ENCODE assay signal across 8 cellular contexts in genomic region chr1:109983380-109984189, GRCh38. TPM values are rescaled to one million over a fixed set of nuclear protein-coding genes. Genes with fewer than 3 reads are reported as not detected.
DNase-seq lines count a peak whose midpoint lies in the region; ATAC-seq and TF ChIP-seq lines count a peak whose summit lies in the region.

No MANE protein-coding gene starts in this region.

- H3K18ac ChIP-seq in mesendoderm (ENCODE audit: low read length) = no peak overlapping the region

- H3K9ac ChIP-seq in mesendoderm (ENCODE audit: low read length) = peak overlapping the region; percentile 48

- H2BK5ac ChIP-seq in mesendoderm (ENCODE audit: low read length) = no peak overlapping the region

- peaks cover 14% of the 10 kb centered on the region for H3K79me1 ChIP-seq in mesendoderm (ENCODE audit: low read length)

- CTCF ChIA-PET in activated CD4-positive, alpha-beta T cell treated with anti-CD3 and anti-CD28 coated beads, Interleukin-2, amount 10 ng/mL, durations not matched to agents 7 days and 5 days (lab: Charles Lee) = interaction anchor here (0.6 to 12.9 kb wide), 47 partner anchors 8 to 897 kb away, joined by 3 to 475 read pairs (median 5); partner anchors contain the start of genes AMPD2, EPS8L3, GNAI3 and GNAT2

- no peak overlapping the region for H3K27ac ChIP-seq in mesendoderm (ENCODE audit: low read depth, low read length)
- peak overlapping the region; percentile 94 to 97 for H3K27ac ChIP-seq in tibial artery

- no peaks in the 10 kb centered on the region for H3K9me3 ChIP-seq in tibial artery

- H2BK15ac ChIP-seq in mesendoderm (replicated peaks; ENCODE audit: low read depth) = no peak overlapping the region

- H3K23ac ChIP-seq in mesendoderm (ENCODE audit: low read length) = no peak overlapping the region

- TF ChIP-seq CTCF in tibial artery (IDR thresholded peaks at IDR 0.05) = no peak

- H3K4me3 ChIP-seq in mesendoderm (ENCODE audit: low read length) (no peak overlapping the region), tibial artery (no peak overlapping the region)

- no peak overlapping the region for H3K4me2 ChIP-seq in mesendoderm (ENCODE audit: low read length)

- no CpG with 5 or more reads among the region's 5 CpGs for WGBS in mesendoderm (ENCODE audit: extremely low coverage, insufficient coverage, low lambda C conversion rate)

- no peak overlapping the region for H4K5ac ChIP-seq in mesendoderm (ENCODE audit: low read length)

- no peak overlapping the region for H3K4ac ChIP-seq in mesendoderm (ENCODE audit: low read depth, low read length)

- intact Hi-C loops in tibial artery (cut with DNase I; ENCODE audit: low total_unique reads) = loop anchor here (1.0 to 10.0 kb wide), 3 partner anchors 206 to 439 kb away; partner anchors contain the start of gene GNAI3

- POLR2A ChIA-PET in activated CD4-positive, alpha-beta T cell treated with anti-CD3 and anti-CD28 coated beads, Interleukin-2, amount 10 ng/mL, durations not matched to agents 7 days and 5 days (lab: Charles Lee) = interaction anchor here (1.6 to 1.8 kb wide), 2 partner anchors 207 to 209 kb away, joined by 5 to 10 read pairs; no protein-coding TSS in a partner anchor

- H3K56ac ChIP-seq in mesendoderm (ENCODE audit: low read length) = peak overlapping the region; percentile 63

- H2BK120ac ChIP-seq in mesendoderm (ENCODE audit: low read depth, low read length) = no peak overlapping the region

- H3K27me3 Mint-ChIP-seq in activated CD4-positive, alpha-beta T cell treated with anti-CD3 and anti-CD28 coated beads, Interleukin-2, amount 10 ng/mL, durations not matched to agents 7 days and 5 days = peaks cover 8% of the 10 kb centered on the region
- peaks cover 13% of the 10 kb centered on the region for H3K27me3 Mint-ChIP-seq in central memory CD8-positive, alpha-beta T cell

- no peak for DNase-seq in activated CD4-positive, alpha-beta T cell treated with anti-CD3 and anti-CD28 coated beads, Interleukin-2, amount 10 ng/mL, durations not matched to agents 7 days and 5 days
- DNase-seq in activated CD4-positive, alpha-beta T cell treated with anti-CD3 and anti-CD28 coated beads for 1 hour = no peak
- no peak for DNase-seq in central memory CD8-positive, alpha-beta T cell (ENCODE audit: low spot score in 2 of 2)
- DNase-seq in mesendoderm = no peak
- peak in 1 of 2 donors; percentile 47 for DNase-seq in tibial artery
- DNase-seq in DMS79 treated with DMSO at 0.1 percent for 48 hours (lab: John Stamatoyannopoulos, UW) = no peak

- H3K4me1 ChIP-seq in mesendoderm (ENCODE audit: control insufficient read depth, low read depth, low read length) = peaks cover 6% of the 10 kb centered on the region
- H3K4me1 ChIP-seq in tibial artery = peaks cover 4 to 60% (median 36%) of the 10 kb centered on the region in 4 donors

- peak overlapping the region; percentile 7 for H2AK5ac ChIP-seq in mesendoderm (ENCODE audit: low read length)

- H3K36me3 Mint-ChIP-seq in activated CD4-positive, alpha-beta T cell treated with anti-CD3 and anti-CD28 coated beads, Interleukin-2, amount 10 ng/mL, durations not matched to agents 7 days and 5 days (ENCODE audit: low read depth) = peaks cover 3% of the 10 kb centered on the region
- peaks cover 9% of the 10 kb centered on the region for H3K36me3 Mint-ChIP-seq in central memory CD8-positive, alpha-beta T cell (ENCODE audit: insufficient read depth)

- H3K4me1 Mint-ChIP-seq in activated CD4-positive, alpha-beta T cell treated with anti-CD3 and anti-CD28 coated beads, Interleukin-2, amount 10 ng/mL, durations not matched to agents 7 days and 5 days = peaks cover 39% of the 10 kb centered on the region
- peaks cover 37% of the 10 kb centered on the region for H3K4me1 Mint-ChIP-seq in central memory CD8-positive, alpha-beta T cell

- H3K36me3 ChIP-seq in mesendoderm (ENCODE audit: control insufficient read depth, insufficient read depth, low read length) (no peaks in the 10 kb centered on the region), tibial artery (no peaks in the 10 kb centered on the region)

- peaks cover 33% of the 10 kb centered on the region for H3K79me2 ChIP-seq in mesendoderm (ENCODE audit: control insufficient read depth, insufficient read depth, low read length)

- no peaks in the 10 kb centered on the region for H3K9me3 Mint-ChIP-seq in activated CD4-positive, alpha-beta T cell treated with anti-CD3 and anti-CD28 coated beads, Interleukin-2, amount 10 ng/mL, durations not matched to agents 7 days and 5 days
- no peaks in the 10 kb centered on the region for H3K9me3 Mint-ChIP-seq in central memory CD8-positive, alpha-beta T cell

- H3K4me3 Mint-ChIP-seq in activated CD4-positive, alpha-beta T cell treated with anti-CD3 and anti-CD28 coated beads, Interleukin-2, amount 10 ng/mL, durations not matched to agents 7 days and 5 days = no peak overlapping the region
- peak overlapping the region; percentile 99 for H3K4me3 Mint-ChIP-seq in central memory CD8-positive, alpha-beta T cell

- peak overlapping the region; percentile 97 for H3K27ac Mint-ChIP-seq in activated CD4-positive, alpha-beta T cell treated with anti-CD3 and anti-CD28 coated beads, Interleukin-2, amount 10 ng/mL, durations not matched to agents 7 days and 5 days
- H3K27ac Mint-ChIP-seq in central memory CD8-positive, alpha-beta T cell (ENCODE audit: low read depth) = peak overlapping the region; percentile 76

- H3K27me3 ChIP-seq in mesendoderm (ENCODE audit: insufficient read depth, low read length, poor library complexity) (no peaks in the 10 kb centered on the region), tibial artery (no peaks in the 10 kb centered on the region)

- no peak for ATAC-seq in central memory CD8-positive, alpha-beta T cell (replicated peaks; ENCODE audit: extremely low read depth, poor library complexity, severe bottlenecking)
- ATAC-seq in HG03432 (IDR thresholded peaks at IDR 0.05; ENCODE audit: unreplicated experiment) (no peak), HG03460 (IDR thresholded peaks at IDR 0.05; ENCODE audit: unreplicated experiment) (no peak)

- no peak overlapping the region for H4K8ac ChIP-seq in mesendoderm (ENCODE audit: low read depth, low read length)

RNA-seq across cellular contexts. Expression of gene AHCYL1, which starts 1.0 kb away (rescaled TPM):
- 10 to 100 TPM; 50.4 to 50.9 TPM for total RNA-seq in activated CD4-positive, alpha-beta T cell treated with anti-CD3 and anti-CD28 coated beads, Interleukin-2, amount 10 ng/mL, durations not matched to agents 7 days and 5 days
- 55.7 TPM for polyA plus RNA-seq in mesendoderm (2013, experiment 1 of 2)
- 57.3 TPM for polyA plus RNA-seq in mesendoderm (2013, experiment 2 of 2)

RNA-seq across cellular contexts. Expression of gene STRIP1, which starts 50.8 kb away (rescaled TPM):
- 10 to 100 TPM; 33.4 to 35.9 TPM for total RNA-seq in activated CD4-positive, alpha-beta T cell treated with anti-CD3 and anti-CD28 coated beads, Interleukin-2, amount 10 ng/mL, durations not matched to agents 7 days and 5 days
- polyA plus RNA-seq in mesendoderm (2013, experiment 1 of 2) = 23.7 TPM
- 23.4 TPM for polyA plus RNA-seq in mesendoderm (2013, experiment 2 of 2)
